Comparison of ENCODE assay signal across 8 cellular contexts in genomic region chr17:7834891-7835817, GRCh38. TPM values are rescaled to one million over a fixed set of nuclear protein-coding genes. Genes with fewer than 3 reads are reported as not detected.
DNase-seq lines count a peak whose midpoint lies in the region; ATAC-seq and TF ChIP-seq lines count a peak whose summit lies in the region.

No MANE protein-coding gene starts in this region.

- H3K27ac ChIP-seq in RWPE1 (peak overlapping the region; percentile 99), fibroblast of lung (ENCODE audit: insufficient read depth, low read length) (peak overlapping the region; percentile 98)
- H3K27ac ChIP-seq in naive thymus-derived CD4-positive, alpha-beta T cell (ENCODE audit: low read depth, low read length): peak overlapping the region; percentile 96

- peak; percentile 70 for ATAC-seq in naive thymus-derived CD4-positive, alpha-beta T cell
- peak; percentile 72 for ATAC-seq in stimulated activated memory B cell treated with anti-CD40 and anti-IgM and Interleukin-4, amounts not matched to agents 10 μg/mL and 1 μg/mL and 100 μg/mL, for 72 hours

- peak overlapping the region; percentile 91 for H2AFZ ChIP-seq in Loucy (ENCODE audit: low read length)
- no peak overlapping the region for H2AFZ ChIP-seq in fibroblast of lung (ENCODE audit: low read length)

- H3K9me2 ChIP-seq in Loucy (replicated peaks; ENCODE audit: low read depth, low read length): no peaks in the 10 kb centered on the region

- peak overlapping the region; percentile 98 for H3K4me3 ChIP-seq in Loucy (ENCODE audit: low read length, poor library complexity, severe bottlenecking)
- peak overlapping the region; percentile 58 to 92 (median 70) for H3K4me3 ChIP-seq in fibroblast of lung (replicated peaks in 1 of 4; ENCODE audit: control extremely low read depth in 1 of 4, insufficient read depth in 1 of 4, low read depth in 3 of 4, low read length in 4 of 4)
- peak overlapping the region; percentile 96 for H3K4me3 ChIP-seq in naive thymus-derived CD4-positive, alpha-beta T cell (ENCODE audit: low read length)

- H3K4me1 Mint-ChIP-seq in activated T-helper 2 cell treated with anti-CD3 and anti-CD28 coated beads, Interferon-gamma antibody, Interleukin-2, Interleukin-4, amounts not matched to agents 10 μg/mL and 5 μg/mL and 100 μg/mL, durations not matched to agents 14 hours and 24 hours and 36 hours (ENCODE audit: low read depth): peaks cover 41% of the 10 kb centered on the region
- H3K4me1 Mint-ChIP-seq in naive thymus-derived CD4-positive, alpha-beta T cell: peaks cover 28 to 59% (median 43%) of the 10 kb centered on the region in 7 donors
- peaks cover 51% of the 10 kb centered on the region for H3K4me1 Mint-ChIP-seq in stimulated activated memory B cell treated with anti-CD40 and anti-IgM and Interleukin-4, amounts not matched to agents 10 μg/mL and 1 μg/mL and 100 μg/mL, for 72 hours

- H3K9me3 ChIP-seq in Loucy (ENCODE audit: insufficient read depth, low read depth, low read length) (no peaks in the 10 kb centered on the region), fibroblast of lung (ENCODE audit: control insufficient read depth, insufficient read depth, low read depth, low read length) (no peaks in the 10 kb centered on the region)
- no peaks in the 10 kb centered on the region for H3K9me3 ChIP-seq in naive thymus-derived CD4-positive, alpha-beta T cell (ENCODE audit: control insufficient read depth in 2 of 3, low read length in 3 of 3)

- peaks cover 11% of the 10 kb centered on the region for H3K27me3 Mint-ChIP-seq in activated T-helper 2 cell treated with anti-CD3 and anti-CD28 coated beads, Interferon-gamma antibody, Interleukin-2, Interleukin-4, amounts not matched to agents 10 μg/mL and 5 μg/mL and 100 μg/mL, durations not matched to agents 14 hours and 24 hours and 36 hours (ENCODE audit: low read depth)
- H3K27me3 Mint-ChIP-seq in naive thymus-derived CD4-positive, alpha-beta T cell: peaks cover 0 to 28% (median 0%) of the 10 kb centered on the region in 5 donors
- H3K27me3 Mint-ChIP-seq in stimulated activated memory B cell treated with anti-CD40 and anti-IgM and Interleukin-4, amounts not matched to agents 10 μg/mL and 1 μg/mL and 100 μg/mL, for 72 hours: peaks cover 27% of the 10 kb centered on the region

- CTCF ChIA-PET in RWPE1 (lab: Yijun Ruan, JAX): interaction anchor here (0.5 to 1.3 kb wide), 16 partner anchors 10 to 281 kb away, joined by 3 to 10 read pairs (median 4); partner anchors contain the start of genes CYB5D1 and NAA38
- CTCF ChIA-PET in naive thymus-derived CD4-positive, alpha-beta T cell (lab: Charles Lee): interaction anchor here (0.5 to 4.4 kb wide), 12 partner anchors 11 to 341 kb away, joined by 3 to 43 read pairs (median 4); partner anchors contain the start of gene NAA38

- H3K36me3 Mint-ChIP-seq in activated T-helper 2 cell treated with anti-CD3 and anti-CD28 coated beads, Interferon-gamma antibody, Interleukin-2, Interleukin-4, amounts not matched to agents 10 μg/mL and 5 μg/mL and 100 μg/mL, durations not matched to agents 14 hours and 24 hours and 36 hours (ENCODE audit: low read depth): peaks cover 4% of the 10 kb centered on the region
- H3K36me3 Mint-ChIP-seq in naive thymus-derived CD4-positive, alpha-beta T cell: peaks cover 0 to 6% (median 0%) of the 10 kb centered on the region in 5 donors
- no peaks in the 10 kb centered on the region for H3K36me3 Mint-ChIP-seq in stimulated activated memory B cell treated with anti-CD40 and anti-IgM and Interleukin-4, amounts not matched to agents 10 μg/mL and 1 μg/mL and 100 μg/mL, for 72 hours

- H3K4me1 ChIP-seq in Loucy (ENCODE audit: insufficient read depth, low read length, poor library complexity, severe bottlenecking) (peaks cover 43% of the 10 kb centered on the region), fibroblast of lung (ENCODE audit: control insufficient read depth, extremely low read depth, insufficient read depth, low read length) (peaks cover 18% of the 10 kb centered on the region)
- peaks cover 29 to 38% of the 10 kb centered on the region in 2 donors for H3K4me1 ChIP-seq in naive thymus-derived CD4-positive, alpha-beta T cell (ENCODE audit: control insufficient read depth in 2 of 2, insufficient read depth in 2 of 2, low read length in 2 of 2)

- peak overlapping the region; percentile 91 for H3K4me3 Mint-ChIP-seq in activated T-helper 2 cell treated with anti-CD3 and anti-CD28 coated beads, Interferon-gamma antibody, Interleukin-2, Interleukin-4, amounts not matched to agents 10 μg/mL and 5 μg/mL and 100 μg/mL, durations not matched to agents 14 hours and 24 hours and 36 hours (ENCODE audit: low read depth)
- H3K4me3 Mint-ChIP-seq in naive thymus-derived CD4-positive, alpha-beta T cell: peak overlapping the region; percentile 91 to 99 (median 96)
- H3K4me3 Mint-ChIP-seq in stimulated activated memory B cell treated with anti-CD40 and anti-IgM and Interleukin-4, amounts not matched to agents 10 μg/mL and 1 μg/mL and 100 μg/mL, for 72 hours: peak overlapping the region; percentile 88

- peak; percentile 96 for DNase-seq in DMS79 (lab: John Stamatoyannopoulos, UW)
- DNase-seq in GOT3 (lab: John Stamatoyannopoulos, UW): peak; percentile 81
- DNase-seq in RWPE1 (ENCODE audit: low spot score): peak; percentile 96
- DNase-seq in activated T-helper 2 cell treated with anti-CD3 and anti-CD28 coated beads, Interferon-gamma antibody, Interleukin-2, Interleukin-4, amounts not matched to agents 10 μg/mL and 5 μg/mL and 100 μg/mL, durations not matched to agents 14 hours and 24 hours and 36 hours (ENCODE audit: low spot score): peak; percentile 80
- DNase-seq in fibroblast of lung (ENCODE audit: low read depth in 2 of 2): peak; percentile 98
- DNase-seq in naive thymus-derived CD4-positive, alpha-beta T cell: peak; percentile 76 to 97 (median 95)

- H3K27ac Mint-ChIP-seq in activated T-helper 2 cell treated with anti-CD3 and anti-CD28 coated beads, Interferon-gamma antibody, Interleukin-2, Interleukin-4, amounts not matched to agents 10 μg/mL and 5 μg/mL and 100 μg/mL, durations not matched to agents 14 hours and 24 hours and 36 hours: peak overlapping the region; percentile 89
- H3K27ac Mint-ChIP-seq in naive thymus-derived CD4-positive, alpha-beta T cell: peak overlapping the region; percentile 95 to 100 (median 99)
- peak overlapping the region; percentile 85 for H3K27ac Mint-ChIP-seq in stimulated activated memory B cell treated with anti-CD40 and anti-IgM and Interleukin-4, amounts not matched to agents 10 μg/mL and 1 μg/mL and 100 μg/mL, for 72 hours

- peaks cover 15% of the 10 kb centered on the region; the same call in 1 of the 2 replicates for H3F3A ChIP-seq in Loucy (ENCODE audit: low read depth)

- H3K4me2 ChIP-seq in Loucy (ENCODE audit: low read depth, low read length, poor library complexity, severe bottlenecking) (peak overlapping the region; percentile 94), fibroblast of lung (ENCODE audit: extremely low read depth, insufficient read depth, low read length) (peak overlapping the region; percentile 92)

- intact Hi-C loops in activated T-helper 2 cell treated with anti-CD3 and anti-CD28 coated beads, Interferon-gamma antibody, Interleukin-2, Interleukin-4, amounts not matched to agents 10 μg/mL and 5 μg/mL and 100 μg/mL, durations not matched to agents 14 hours and 24 hours and 36 hours (cut with micrococcal nuclease): loop anchor here (1.0 to 10.0 kb wide), 7 partner anchors 9 to 350 kb away; partner anchors contain the start of genes NAA38, POLR2A and SLC35G6
- intact Hi-C loops in naive thymus-derived CD4-positive, alpha-beta T cell (cut with micrococcal nuclease): loop anchor here (1.0 to 10.0 kb wide), 17 partner anchors 9 to 820 kb away; partner anchors contain the start of genes NAA38 (in 2 of the 2), ACADVL (in 1 of the 2), ALOXE3 (in 1 of the 2) and CNTROB (in 1 of the 2)

- peaks cover 34% of the 10 kb centered on the region; the same call in 1 of the 2 replicates for H3K79me2 ChIP-seq in Loucy (ENCODE audit: insufficient read depth, low read length)
- H3K79me2 ChIP-seq in fibroblast of lung (ENCODE audit: control insufficient read depth, insufficient read depth, low read length): peaks cover 16% of the 10 kb centered on the region

- POLR2A ChIA-PET in RWPE1 (lab: Yijun Ruan, JAX; ENCODE audit: low non-redundant PET): interaction anchor here (0.5 to 2.2 kb wide), 6 partner anchors 9 to 413 kb away, joined by 3 to 6 read pairs (median 4); partner anchors contain the start of genes CTC1 and TP53
- POLR2A ChIA-PET in naive thymus-derived CD4-positive, alpha-beta T cell (lab: Charles Lee): interaction anchor here (0.6 to 9.7 kb wide), 22 partner anchors 9 to 800 kb away, joined by 3 to 89 read pairs (median 4); partner anchors contain the start of genes ACAP1, CYB5D1, MPDU1 and NAA38

- H4K20me1 ChIP-seq in Loucy (ENCODE audit: insufficient read depth, low read length, poor library complexity, severe bottlenecking) (peaks cover 17% of the 10 kb centered on the region), fibroblast of lung (ENCODE audit: control insufficient read depth, extremely low read depth, insufficient read depth, low read length) (no peaks in the 10 kb centered on the region)

- H3K27me3 ChIP-seq in Loucy (ENCODE audit: insufficient read depth, low read length, poor library complexity, severe bottlenecking) (no peaks in the 10 kb centered on the region), fibroblast of lung (ENCODE audit: control insufficient read depth, insufficient read depth, low read length) (peaks cover 3% of the 10 kb centered on the region)
- H3K27me3 ChIP-seq in naive thymus-derived CD4-positive, alpha-beta T cell (ENCODE audit: control insufficient read depth in 2 of 2, insufficient read depth in 2 of 2, low read length in 2 of 2): no peaks in the 10 kb centered on the region

- TF ChIP-seq CTCF in Loucy (conservative IDR thresholded peaks at IDR 0.05; ENCODE audit: low read length): peak; percentile 84
- TF ChIP-seq CTCF in RWPE1 (conservative IDR thresholded peaks at IDR 0.05; ENCODE audit: low read depth): peak; percentile 82
- peak; percentile 77 to 81 for TF ChIP-seq CTCF in fibroblast of lung (conservative IDR thresholded peaks at IDR 0.05 in 1 of 2, IDR thresholded peaks at IDR 0.05 in 1 of 2; ENCODE audit: low read depth in 1 of 2, low read length in 2 of 2)

- no peaks in the 10 kb centered on the region for H3K9me3 Mint-ChIP-seq in activated T-helper 2 cell treated with anti-CD3 and anti-CD28 coated beads, Interferon-gamma antibody, Interleukin-2, Interleukin-4, amounts not matched to agents 10 μg/mL and 5 μg/mL and 100 μg/mL, durations not matched to agents 14 hours and 24 hours and 36 hours
- peaks cover 0 to 6% (median 0%) of the 10 kb centered on the region in 11 donors for H3K9me3 Mint-ChIP-seq in naive thymus-derived CD4-positive, alpha-beta T cell
- H3K9me3 Mint-ChIP-seq in stimulated activated memory B cell treated with anti-CD40 and anti-IgM and Interleukin-4, amounts not matched to agents 10 μg/mL and 1 μg/mL and 100 μg/mL, for 72 hours: no peaks in the 10 kb centered on the region

- no peaks in the 10 kb centered on the region for H3K36me3 ChIP-seq in Loucy (ENCODE audit: insufficient read depth, low read length)
- H3K36me3 ChIP-seq in fibroblast of lung (ENCODE audit: control insufficient read depth, insufficient read depth, low read length): peaks cover 3% of the 10 kb centered on the region
- H3K36me3 ChIP-seq in naive thymus-derived CD4-positive, alpha-beta T cell (ENCODE audit: control insufficient read depth in 2 of 3, insufficient read depth in 3 of 3, low read length in 3 of 3): peaks cover 0 to 3% (median 0%) of the 10 kb centered on the region in 3 experiments

- H3K9ac ChIP-seq in Loucy (ENCODE audit: low read depth, low read length, poor library complexity, severe bottlenecking) (peak overlapping the region; percentile 90), fibroblast of lung (ENCODE audit: insufficient read depth, low read length) (peak overlapping the region; percentile 97)

RNA-seq across cellular contexts. Expression of gene KDM6B, which starts 1.1 kb away (rescaled TPM):
- 96.0 and 99.6 TPM in 2 replicates for total RNA-seq in activated T-helper 2 cell treated with anti-CD3 and anti-CD28 coated beads, Interferon-gamma antibody, Interleukin-2, Interleukin-4, amounts not matched to agents 10 μg/mL and 5 μg/mL and 100 μg/mL, durations not matched to agents 14 hours and 24 hours and 36 hours
- total RNA-seq in fibroblast of lung: 9.4 and 12.3 TPM in 2 replicates
- polyA plus RNA-seq in fibroblast of lung: 0.68 and 1.1 TPM in 2 replicates
- polyA plus RNA-seq in fibroblast of lung (2012): 3.8 and 4.6 TPM in 2 replicates
- 7.9 and 9.3 TPM in 2 replicates for polyA minus RNA-seq in fibroblast of lung (ENCODE audit: low replicate concordance)
- total RNA-seq in naive thymus-derived CD4-positive, alpha-beta T cell: 100 to 1,000 TPM in 4 of 5 experiments, 10 to 100 TPM in 1; 32.2 to 179 (median 120) TPM
- 1 to 10 TPM in 1 of 2 donors, under 1 TPM in 1; 0.95 to 1.5 TPM for polyA plus RNA-seq in naive thymus-derived CD4-positive, alpha-beta T cell

RNA-seq across cellular contexts. Expression of gene TMEM88, which starts 19.7 kb away (rescaled TPM):
- total RNA-seq in activated T-helper 2 cell treated with anti-CD3 and anti-CD28 coated beads, Interferon-gamma antibody, Interleukin-2, Interleukin-4, amounts not matched to agents 10 μg/mL and 5 μg/mL and 100 μg/mL, durations not matched to agents 14 hours and 24 hours and 36 hours: 4.1 and 6.1 TPM in 2 replicates
- total RNA-seq in fibroblast of lung: 0.17 TPM in 1 of 2 replicates, not detected in the other
- 0.07 TPM in 1 of 2 replicates, not detected in the other for polyA plus RNA-seq in fibroblast of lung
- polyA plus RNA-seq in fibroblast of lung (2012): 0.21 and 0.41 TPM in 2 replicates
- polyA minus RNA-seq in fibroblast of lung (ENCODE audit: low replicate concordance): 0.51 TPM in 1 of 2 replicates, not detected in the other
- 10 to 100 TPM in 4 of 5 experiments, under 1 TPM in 1; 0.70 to 32.7 (median 11.6) TPM for total RNA-seq in naive thymus-derived CD4-positive, alpha-beta T cell
- polyA plus RNA-seq in naive thymus-derived CD4-positive, alpha-beta T cell: not detected

RNA-seq across cellular contexts. Expression of gene NAA38, which starts 22.2 kb away (rescaled TPM):
- total RNA-seq in activated T-helper 2 cell treated with anti-CD3 and anti-CD28 coated beads, Interferon-gamma antibody, Interleukin-2, Interleukin-4, amounts not matched to agents 10 μg/mL and 5 μg/mL and 100 μg/mL, durations not matched to agents 14 hours and 24 hours and 36 hours: 52.6 and 53.0 TPM in 2 replicates
- total RNA-seq in fibroblast of lung: 41.6 and 78.9 TPM in 2 replicates
- 31.0 and 40.7 TPM in 2 replicates for polyA plus RNA-seq in fibroblast of lung
- 109 and 133 TPM in 2 replicates for polyA plus RNA-seq in fibroblast of lung (2012)
- polyA minus RNA-seq in fibroblast of lung (ENCODE audit: low replicate concordance): 35.1 and 44.9 TPM in 2 replicates
- total RNA-seq in naive thymus-derived CD4-positive, alpha-beta T cell: 10 to 100 TPM; 22.1 to 63.8 (median 24.9) TPM
- polyA plus RNA-seq in naive thymus-derived CD4-positive, alpha-beta T cell: 100 to 1,000 TPM; 113 to 132 TPM

RNA-seq across cellular contexts. Expression of gene CYB5D1, which starts 22.6 kb away (rescaled TPM):
- total RNA-seq in activated T-helper 2 cell treated with anti-CD3 and anti-CD28 coated beads, Interferon-gamma antibody, Interleukin-2, Interleukin-4, amounts not matched to agents 10 μg/mL and 5 μg/mL and 100 μg/mL, durations not matched to agents 14 hours and 24 hours and 36 hours: 8.8 and 10.5 TPM in 2 replicates
- 6.9 and 7.4 TPM in 2 replicates for total RNA-seq in fibroblast of lung
- polyA plus RNA-seq in fibroblast of lung: 6.8 and 8.7 TPM in 2 replicates
- polyA plus RNA-seq in fibroblast of lung (2012): 6.5 and 7.3 TPM in 2 replicates
- polyA minus RNA-seq in fibroblast of lung (ENCODE audit: low replicate concordance): 11.5 and 14.4 TPM in 2 replicates
- 10 to 100 TPM in 2 of 5 experiments, 1 to 10 TPM in 3; 8.4 to 14.2 (median 9.5) TPM for total RNA-seq in naive thymus-derived CD4-positive, alpha-beta T cell
- polyA plus RNA-seq in naive thymus-derived CD4-positive, alpha-beta T cell: 1 to 10 TPM; 7.5 to 7.9 TPM

RNA-seq across cellular contexts. Expression of gene CHD3, which starts 53.4 kb away (rescaled TPM):
- 158 and 164 TPM in 2 replicates for total RNA-seq in activated T-helper 2 cell treated with anti-CD3 and anti-CD28 coated beads, Interferon-gamma antibody, Interleukin-2, Interleukin-4, amounts not matched to agents 10 μg/mL and 5 μg/mL and 100 μg/mL, durations not matched to agents 14 hours and 24 hours and 36 hours
- 144 and 165 TPM in 2 replicates for total RNA-seq in fibroblast of lung
- polyA plus RNA-seq in fibroblast of lung: 23.6 and 23.8 TPM in 2 replicates
- polyA plus RNA-seq in fibroblast of lung (2012): 59.8 and 78.0 TPM in 2 replicates
- 96.6 and 206 TPM in 2 replicates for polyA minus RNA-seq in fibroblast of lung (ENCODE audit: low replicate concordance)
- total RNA-seq in naive thymus-derived CD4-positive, alpha-beta T cell: 100 to 1,000 TPM; 189 to 417 (median 359) TPM
- polyA plus RNA-seq in naive thymus-derived CD4-positive, alpha-beta T cell: 10 to 100 TPM; 12.7 to 39.3 TPM

Comparison
In these comparisons a context has a peak if more than half of its experiments do, and no peak if none do; other contexts are left out.
1. Peak in every context shown above with its lines: DNase-seq, ATAC-seq, H3K4me3 ChIP-seq and H3K27ac ChIP-seq.